In the genomic region with DNA sequence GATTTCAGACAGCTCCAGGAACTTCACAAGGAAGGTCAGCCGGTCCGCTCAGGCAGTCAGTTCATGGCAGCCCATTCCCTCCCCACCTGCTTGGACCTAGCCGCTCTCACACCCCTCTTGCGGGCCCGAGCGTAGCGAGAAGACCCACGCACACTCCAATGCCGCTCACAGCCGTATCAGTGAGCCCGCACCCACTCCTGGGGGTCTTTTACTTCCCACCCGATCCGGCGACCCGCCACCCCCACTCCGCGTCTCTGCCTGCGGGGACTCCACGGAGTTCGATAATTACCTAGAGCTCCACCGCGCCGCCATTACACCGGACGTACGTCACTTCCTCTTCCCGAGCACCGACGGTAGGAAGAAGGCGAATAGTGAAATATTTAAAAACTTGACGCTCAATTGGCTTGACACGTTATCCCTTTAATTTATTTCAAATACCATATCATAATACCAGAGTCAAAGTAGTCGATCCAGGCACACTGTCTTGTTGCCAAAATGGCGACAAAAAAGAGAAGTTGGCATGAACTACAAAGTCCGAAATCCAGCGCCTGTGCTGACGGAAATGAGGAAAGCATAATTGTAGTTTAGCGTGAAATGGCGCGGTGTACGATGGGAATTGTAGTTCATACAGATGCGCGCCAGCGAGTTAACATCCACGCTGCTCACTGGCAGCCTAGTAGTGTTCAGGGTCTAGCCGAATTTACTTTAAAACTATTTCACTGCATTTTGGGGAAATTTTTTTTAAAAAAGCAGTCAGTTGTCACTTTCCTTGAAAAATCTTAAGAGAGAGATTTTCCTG, we compare ENCODE assay signal across 8 cellular contexts. TPM values are rescaled to one million over a fixed set of nuclear protein-coding genes. Genes with fewer than 3 reads are reported as not detected.
A peak's percentile ranks its signal among the peaks of the same experiment; 100 is the strongest.
DNase-seq lines count a peak whose midpoint lies in the region; ATAC-seq, FAIRE-seq and TF ChIP-seq lines count a peak whose summit lies in the region.

CWC22 (minus strand) TSS at position 517 of the 799 bp plus-strand sequence. CDS start 13,956 bp downstream, outside the sequence.

- H3K36me3 ChIP-seq in rectal smooth muscle tissue (ENCODE audit: control insufficient read depth, insufficient read depth, low read length) = no peaks in the 10 kb centered on the region
- no peaks in the 10 kb centered on the region for H3K36me3 ChIP-seq in aorta (ENCODE audit: control insufficient read depth in 1 of 2, insufficient read depth in 2 of 2, low read length in 1 of 2)

- H3K27ac ChIP-seq in rectal smooth muscle tissue (ENCODE audit: low read depth, low read length) = peak within 1 kb of the TSS; percentile 95
- peak within 1 kb of the TSS; percentile 47 to 84 for H3K27ac ChIP-seq in aorta (ENCODE audit: low read depth in 1 of 2, low read length in 2 of 2)

- H3K9me3 ChIP-seq in aorta (ENCODE audit: control insufficient read depth, low read length) = no peaks in the 10 kb centered on the region

- intact Hi-C loops in aorta (cut with DNase I) = no loop called here

- H3K27me3 ChIP-seq in rectal smooth muscle tissue (ENCODE audit: control insufficient read depth, insufficient read depth, low read length) (no peaks in the 10 kb centered on the region), aorta (ENCODE audit: control insufficient read depth in 1 of 2, insufficient read depth in 2 of 2, low read length in 1 of 2) (no peaks in the 10 kb centered on the region)

- DNase-seq in GM18507 (ENCODE audit: extremely low spot score, insufficient read length, low read depth) (peak; percentile 26), NCI-H2029 treated with DMSO at 0.1 percent for 48 hours (lab: John Stamatoyannopoulos, UW) (peak; percentile 96), T-helper 9 cell (peak; percentile 76), astrocyte of the cerebellum (ENCODE audit: low read depth) (peak; percentile 90), hepatic stellate cell (ENCODE audit: low spot score) (peak; percentile 41), aorta (peak; percentile 89 to 92)

- ATAC-seq in HG02981 (IDR thresholded peaks at IDR 0.05; ENCODE audit: unreplicated experiment) (peak; percentile 98), aorta (ENCODE audit: low FRiP score) (peak; percentile 97)

- H3K4me1 ChIP-seq in rectal smooth muscle tissue (ENCODE audit: control insufficient read depth, insufficient read depth, low read length) (peaks cover 9% of the 10 kb centered on the region), aorta (ENCODE audit: control insufficient read depth in 1 of 2, insufficient read depth in 2 of 2, low read length in 2 of 2) (peaks cover 3 to 10% of the 10 kb centered on the region in 2 donors)

- 0 to 1% methylated on average over 46 of the region's 46 CpGs for WGBS in aorta, 2 donors

- TF ChIP-seq CTCF in astrocyte of the cerebellum (IDR thresholded peaks at IDR 0.05; ENCODE audit: low read depth, low read length, missing control alignments) = no peak

- peak; percentile 97 for FAIRE-seq in GM18507 (lab: Jason Lieb, UNC)

- in situ Hi-C loops in astrocyte of the cerebellum (cut with HindIII; ENCODE audit: low sequenced_read_pairs) = no loop called here

- peak within 1 kb of the TSS; percentile 99 for H3K4me3 ChIP-seq in astrocyte of the cerebellum (ENCODE audit: low read depth, low read length)
- H3K4me3 ChIP-seq in rectal smooth muscle tissue (ENCODE audit: low read length) = peak within 1 kb of the TSS; percentile 93
- H3K4me3 ChIP-seq in aorta (ENCODE audit: low read length in 2 of 2) = peak within 1 kb of the TSS; percentile 82 to 96

- H3K9ac ChIP-seq in rectal smooth muscle tissue (ENCODE audit: low read length) = peak within 1 kb of the TSS; percentile 91

RNA-seq across cellular contexts. Expression of gene CWC22, which starts in this region (rescaled TPM):
- total RNA-seq in aorta = 10 to 100 TPM; 20.3 to 22.0 TPM
- 10 to 100 TPM; 12.8 to 13.4 TPM for polyA plus RNA-seq in aorta

Comparison
In these comparisons a context has a peak if more than half of its experiments do, and no peak if none do; other contexts are left out.
1. Peak in every context shown above with its lines: DNase-seq, ATAC-seq, H3K4me3 ChIP-seq and H3K27ac ChIP-seq.
2. DNase-seq: peak in every context shown above with its lines; median percentile 96 in NCI-H2029 treated with DMSO at 0.1 percent for 48 hours; 90 in aorta; 90 in astrocyte of the cerebellum; 76 in T-helper 9 cell; 41 in hepatic stellate cell; 26 in GM18507.